ENCODE assay signal across 1 cellular context in genomic region chr15:45589296-45589695, GRCh38.
TF ChIP-seq lines count a peak whose summit lies in the region.

No MANE protein-coding gene starts in this region.

TF ChIP-seq in IMR-90, 13 proteins besides CTCF, POLR2A, EP300 and RAD21 (continued from another document):
- TF ChIP-seq CHD1 (IDR thresholded peaks at IDR 0.05; ENCODE audit: low read depth, low read length) (no peak), CEBPB (IDR thresholded peaks at IDR 0.05; ENCODE audit: low read depth, low read length) (no peak), NFE2L2 (IDR thresholded peaks at IDR 0.05; ENCODE audit: low read depth, low read length) (no peak), MXI1 (IDR thresholded peaks at IDR 0.05; ENCODE audit: borderline replicate concordance, low read depth, low read length) (no peak), RFX5 (IDR thresholded peaks at IDR 0.05; ENCODE audit: low read depth, low read length) (no peak), MAZ (IDR thresholded peaks at IDR 0.05; ENCODE audit: borderline replicate concordance, low read depth, low read length) (no peak)
